In the genomic region with DNA sequence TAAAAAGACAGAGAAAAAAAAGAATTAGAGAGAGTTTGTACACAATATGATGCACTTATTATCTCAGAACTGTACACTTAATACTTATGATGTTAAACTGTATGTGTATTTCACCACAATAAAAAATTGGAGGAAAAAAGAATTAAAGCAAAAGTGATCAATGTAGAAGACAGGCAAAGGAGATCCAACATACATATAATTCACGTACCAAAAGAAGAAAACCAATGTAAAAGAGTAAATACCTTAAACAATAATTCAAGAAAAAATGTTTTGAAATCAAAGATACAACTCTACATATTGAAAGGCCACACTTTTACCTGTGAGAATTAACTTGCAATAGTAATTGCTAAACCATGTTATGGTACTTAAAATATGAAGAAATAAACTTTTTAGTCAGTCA, we compare ENCODE assay signal across 11 cellular contexts.
"Had no signal": no experiment of that assay in that cellular context is flagged by ENCODE, and none has a peak within 500 bp of the region (broad histone marks: within the 10 kb centered on the region; RNA-seq: fewer than 3 reads in every experiment).

No MANE protein-coding gene starts in this region.

- H3K9ac ChIP-seq: GM23248 had no signal

- H3K9me3 ChIP-seq: HAP-1 had no signal

- DNase-seq: GM23248, GOT3, H7, H9, HCEC 1CT, HFFc6 had no signal

- ATAC-seq: GM23338, HCT116 had no signal

- H2AFZ ChIP-seq: GM23248, GM23338 had no signal

- H3K4me1 ChIP-seq: HAP-1 had no signal

- FAIRE-seq: H1, H54 had no signal

- H3K4me2 ChIP-seq: GM23338 had no signal

- H3K4me3 ChIP-seq: GM23248, GM23338, HAP-1 had no signal

- H3K36me3 ChIP-seq: HAP-1 had no signal

- H3K27ac ChIP-seq: GM23248 had no signal
